In the genomic region with DNA sequence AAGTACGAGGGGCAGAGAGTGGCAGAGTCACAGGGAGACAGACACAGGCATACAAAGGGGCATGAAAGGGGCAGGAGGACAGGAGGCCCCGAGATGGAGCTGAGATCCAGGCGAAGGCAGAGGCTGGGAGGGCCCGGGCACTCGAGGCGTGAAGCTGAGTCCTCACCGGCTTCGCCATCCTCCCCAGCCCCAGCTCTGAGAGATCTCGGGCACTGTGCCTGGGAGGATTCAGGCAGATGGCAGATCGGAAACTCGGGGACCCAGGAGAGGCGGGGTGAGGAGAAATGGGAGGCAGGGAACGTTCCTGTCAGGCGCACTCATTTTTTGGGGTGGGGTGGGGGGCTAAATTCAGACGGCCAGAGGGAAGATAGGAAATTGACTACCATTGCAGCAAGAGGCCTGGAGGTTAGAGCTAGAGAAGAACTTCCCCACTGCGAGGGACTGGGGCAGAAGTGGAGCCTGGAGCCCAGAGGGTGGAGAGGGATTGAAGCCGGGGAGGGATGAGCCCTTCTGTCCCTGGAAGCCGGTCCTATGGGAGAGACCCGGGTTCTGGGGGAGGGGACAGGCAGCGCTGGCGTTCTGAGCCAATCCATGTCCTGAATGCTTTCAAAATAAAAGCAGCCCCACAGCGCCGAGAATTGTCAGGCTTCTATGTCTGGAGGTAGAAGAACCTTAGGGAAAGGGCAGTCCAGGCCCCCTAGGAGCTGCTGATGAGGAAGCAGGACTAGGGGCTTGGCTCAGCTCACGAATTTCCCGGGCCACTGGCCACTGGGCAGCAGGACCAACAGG, we compare ENCODE assay signal across 1 cellular context.
TF ChIP-seq lines count a peak whose summit lies in the region.

No MANE protein-coding gene starts in this region.

TF ChIP-seq in SK-N-SH treated with all-trans-retinoic acid at 6 μM for 48 hours, 23 proteins besides CTCF, POLR2A, EP300 and RAD21 (continued from another document):
- no peak for TF ChIP-seq TSHZ2 (CRISPR knock-in tag; IDR thresholded peaks at IDR 0.05)
